ENCODE assay signal across 32 cellular contexts in genomic region chr2:178285287-178285615, GRCh38.
"Had no signal": no experiment of that assay in that cellular context is flagged by ENCODE, and none has a peak within 500 bp of the region (broad histone marks: within the 10 kb centered on the region; RNA-seq: fewer than 3 reads in every experiment).

No MANE protein-coding gene starts in this region.

- H3K4me3 ChIP-seq: adrenal gland, ascending aorta, body of pancreas, breast epithelium, cardiac muscle cell had no signal

- H3K27me3 ChIP-seq: adrenal gland, ascending aorta, body of pancreas, brain microvascular endothelial cell, breast epithelium, cardiac muscle cell had no signal

- H3K36me3 ChIP-seq: adrenal gland, ascending aorta, brain microvascular endothelial cell, breast epithelium, cardiac muscle cell had no signal

- ATAC-seq: activated naive CD4-positive, alpha-beta T cell treated with anti-CD3 and anti-CD28 coated beads, Interleukin-2, amount 50 U/mL, for 72 hours; activated T-cell treated with anti-CD3 and anti-CD28 coated beads, Interleukin-2, amount 50 U/mL, for 4 hours; activated T-cell treated with anti-CD3 and anti-CD28 coated beads, Interleukin-2, amount 50 U/mL, for 72 hours; activated T-helper 17 cell treated with anti-CD3 and anti-CD28 coated beads, Interleukin-2, amount 50 U/mL, for 72 hours; body of pancreas had no signal

- H3K27ac ChIP-seq: adrenal gland, ascending aorta, body of pancreas, brain microvascular endothelial cell, breast epithelium, cardiac muscle cell had no signal

- DNase-seq: activated effector memory CD4-positive, alpha-beta T cell treated with anti-CD3 and anti-CD28 coated beads, Interleukin-2, amount 50 U/mL, for 16 hours; activated effector memory CD4-positive, alpha-beta T cell treated with Interleukin-2 at 50 U/mL for 16 hours; activated gamma-delta T cell; activated naive CD4-positive, alpha-beta T cell; activated naive CD4-positive, alpha-beta T cell treated with anti-CD3 and anti-CD28 coated beads for 36 hours; activated naive CD4-positive, alpha-beta T cell treated with anti-CD3 and anti-CD28 coated beads, Interleukin-2, amount 10 ng/mL, durations not matched to agents 7 days and 5 days; activated naive CD4-positive, alpha-beta T cell treated with anti-CD3 and anti-CD28 coated beads, Interleukin-2, amount 50 U/mL, for 16 hours; activated naive CD4-positive, alpha-beta T cell treated with Interleukin-2 at 50 U/mL for 16 hours; activated naive CD8-positive, alpha-beta T cell treated with anti-CD3 and anti-CD28 coated beads for 36 hours; activated naive CD8-positive, alpha-beta T cell treated with anti-CD3 and anti-CD28 coated beads, Interleukin-2, amount 10 ng/mL, durations not matched to agents 7 days and 5 days; activated naive CD8-positive, alpha-beta T cell treated with anti-CD3 and anti-CD28 coated beads, Interleukin-2, amount 50 U/mL, for 24 hours; activated T-cell treated with anti-CD3 and anti-CD28 coated beads for 4 hours; activated T-cell treated with anti-CD3 and anti-CD28 coated beads, Interleukin-2, amount 50 U/mL, for 1 hour; activated T-cell treated with anti-CD3 and anti-CD28 coated beads, Interleukin-2, amount 50 U/mL, for 24 hours; activated T-cell treated with anti-CD3 and anti-CD28 coated beads, Interleukin-2, amount 50 U/mL, for 4 hours; activated T-cell treated with anti-CD3 and anti-CD28 coated beads, Interleukin-2, amount 50 U/mL, for 48 hours; activated T-cell treated with anti-CD3 and anti-CD28 coated beads, Interleukin-2, amount 50 U/mL, for 72 hours; adrenal gland; amniotic stem cell; amygdala; anterior cingulate cortex; aorta; body of pancreas; brain microvascular endothelial cell; caudate nucleus; central memory CD4-positive, alpha-beta T cell; cerebellar nuclear complex had no signal

- H3K9me3 ChIP-seq: adrenal gland, ascending aorta, body of pancreas, breast epithelium had no signal

- H3K4me1 ChIP-seq: adrenal gland, ascending aorta, body of pancreas, breast epithelium had no signal
